In the genomic region with DNA sequence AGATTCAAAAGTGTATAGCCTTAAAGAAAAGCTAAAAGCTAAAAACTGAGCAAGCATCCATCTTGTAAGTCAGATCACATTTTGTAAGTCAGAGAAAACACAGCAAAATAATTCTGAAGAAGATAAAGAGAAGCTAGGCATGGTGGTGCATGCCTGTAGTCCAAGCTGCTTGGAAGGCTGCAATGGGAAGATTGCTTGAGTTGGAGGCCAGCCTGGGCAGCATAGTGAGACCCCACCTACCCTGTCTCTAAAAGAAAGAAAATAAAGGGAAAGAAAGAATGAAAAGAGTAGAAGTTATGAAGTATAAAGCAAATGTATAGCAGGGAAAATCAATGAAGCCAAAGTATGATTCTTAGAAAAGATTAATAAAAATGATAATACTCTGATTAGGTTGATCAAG, we compare ENCODE assay signal across 1 cellular context.
TF ChIP-seq lines count a peak whose summit lies in the region.

No MANE protein-coding gene starts in this region.

TF ChIP-seq in K562, 482 proteins besides CTCF, POLR2A, EP300 and RAD21:
- TF ChIP-seq, protein P1, sequence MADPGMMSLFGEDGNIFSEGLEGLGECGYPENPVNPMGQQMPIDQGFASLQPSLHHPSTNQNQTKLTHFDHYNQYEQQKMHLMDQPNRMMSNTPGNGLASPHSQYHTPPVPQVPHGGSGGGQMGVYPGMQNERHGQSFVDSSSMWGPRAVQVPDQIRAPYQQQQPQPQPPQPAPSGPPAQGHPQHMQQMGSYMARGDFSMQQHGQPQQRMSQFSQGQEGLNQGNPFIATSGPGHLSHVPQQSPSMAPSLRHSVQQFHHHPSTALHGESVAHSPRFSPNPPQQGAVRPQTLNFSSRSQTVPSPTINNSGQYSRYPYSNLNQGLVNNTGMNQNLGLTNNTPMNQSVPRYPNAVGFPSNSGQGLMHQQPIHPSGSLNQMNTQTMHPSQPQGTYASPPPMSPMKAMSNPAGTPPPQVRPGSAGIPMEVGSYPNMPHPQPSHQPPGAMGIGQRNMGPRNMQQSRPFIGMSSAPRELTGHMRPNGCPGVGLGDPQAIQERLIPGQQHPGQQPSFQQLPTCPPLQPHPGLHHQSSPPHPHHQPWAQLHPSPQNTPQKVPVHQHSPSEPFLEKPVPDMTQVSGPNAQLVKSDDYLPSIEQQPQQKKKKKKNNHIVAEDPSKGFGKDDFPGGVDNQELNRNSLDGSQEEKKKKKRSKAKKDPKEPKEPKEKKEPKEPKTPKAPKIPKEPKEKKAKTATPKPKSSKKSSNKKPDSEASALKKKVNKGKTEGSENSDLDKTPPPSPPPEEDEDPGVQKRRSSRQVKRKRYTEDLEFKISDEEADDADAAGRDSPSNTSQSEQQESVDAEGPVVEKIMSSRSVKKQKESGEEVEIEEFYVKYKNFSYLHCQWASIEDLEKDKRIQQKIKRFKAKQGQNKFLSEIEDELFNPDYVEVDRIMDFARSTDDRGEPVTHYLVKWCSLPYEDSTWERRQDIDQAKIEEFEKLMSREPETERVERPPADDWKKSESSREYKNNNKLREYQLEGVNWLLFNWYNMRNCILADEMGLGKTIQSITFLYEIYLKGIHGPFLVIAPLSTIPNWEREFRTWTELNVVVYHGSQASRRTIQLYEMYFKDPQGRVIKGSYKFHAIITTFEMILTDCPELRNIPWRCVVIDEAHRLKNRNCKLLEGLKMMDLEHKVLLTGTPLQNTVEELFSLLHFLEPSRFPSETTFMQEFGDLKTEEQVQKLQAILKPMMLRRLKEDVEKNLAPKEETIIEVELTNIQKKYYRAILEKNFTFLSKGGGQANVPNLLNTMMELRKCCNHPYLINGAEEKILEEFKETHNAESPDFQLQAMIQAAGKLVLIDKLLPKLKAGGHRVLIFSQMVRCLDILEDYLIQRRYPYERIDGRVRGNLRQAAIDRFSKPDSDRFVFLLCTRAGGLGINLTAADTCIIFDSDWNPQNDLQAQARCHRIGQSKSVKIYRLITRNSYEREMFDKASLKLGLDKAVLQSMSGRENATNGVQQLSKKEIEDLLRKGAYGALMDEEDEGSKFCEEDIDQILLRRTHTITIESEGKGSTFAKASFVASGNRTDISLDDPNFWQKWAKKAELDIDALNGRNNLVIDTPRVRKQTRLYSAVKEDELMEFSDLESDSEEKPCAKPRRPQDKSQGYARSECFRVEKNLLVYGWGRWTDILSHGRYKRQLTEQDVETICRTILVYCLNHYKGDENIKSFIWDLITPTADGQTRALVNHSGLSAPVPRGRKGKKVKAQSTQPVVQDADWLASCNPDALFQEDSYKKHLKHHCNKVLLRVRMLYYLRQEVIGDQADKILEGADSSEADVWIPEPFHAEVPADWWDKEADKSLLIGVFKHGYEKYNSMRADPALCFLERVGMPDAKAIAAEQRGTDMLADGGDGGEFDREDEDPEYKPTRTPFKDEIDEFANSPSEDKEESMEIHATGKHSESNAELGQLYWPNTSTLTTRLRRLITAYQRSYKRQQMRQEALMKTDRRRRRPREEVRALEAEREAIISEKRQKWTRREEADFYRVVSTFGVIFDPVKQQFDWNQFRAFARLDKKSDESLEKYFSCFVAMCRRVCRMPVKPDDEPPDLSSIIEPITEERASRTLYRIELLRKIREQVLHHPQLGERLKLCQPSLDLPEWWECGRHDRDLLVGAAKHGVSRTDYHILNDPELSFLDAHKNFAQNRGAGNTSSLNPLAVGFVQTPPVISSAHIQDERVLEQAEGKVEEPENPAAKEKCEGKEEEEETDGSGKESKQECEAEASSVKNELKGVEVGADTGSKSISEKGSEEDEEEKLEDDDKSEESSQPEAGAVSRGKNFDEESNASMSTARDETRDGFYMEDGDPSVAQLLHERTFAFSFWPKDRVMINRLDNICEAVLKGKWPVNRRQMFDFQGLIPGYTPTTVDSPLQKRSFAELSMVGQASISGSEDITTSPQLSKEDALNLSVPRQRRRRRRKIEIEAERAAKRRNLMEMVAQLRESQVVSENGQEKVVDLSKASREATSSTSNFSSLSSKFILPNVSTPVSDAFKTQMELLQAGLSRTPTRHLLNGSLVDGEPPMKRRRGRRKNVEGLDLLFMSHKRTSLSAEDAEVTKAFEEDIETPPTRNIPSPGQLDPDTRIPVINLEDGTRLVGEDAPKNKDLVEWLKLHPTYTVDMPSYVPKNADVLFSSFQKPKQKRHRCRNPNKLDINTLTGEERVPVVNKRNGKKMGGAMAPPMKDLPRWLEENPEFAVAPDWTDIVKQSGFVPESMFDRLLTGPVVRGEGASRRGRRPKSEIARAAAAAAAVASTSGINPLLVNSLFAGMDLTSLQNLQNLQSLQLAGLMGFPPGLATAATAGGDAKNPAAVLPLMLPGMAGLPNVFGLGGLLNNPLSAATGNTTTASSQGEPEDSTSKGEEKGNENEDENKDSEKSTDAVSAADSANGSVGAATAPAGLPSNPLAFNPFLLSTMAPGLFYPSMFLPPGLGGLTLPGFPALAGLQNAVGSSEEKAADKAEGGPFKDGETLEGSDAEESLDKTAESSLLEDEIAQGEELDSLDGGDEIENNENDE (IDR thresholded peaks at IDR 0.05; ENCODE audit: low read depth, low read length) = no peak
- TF ChIP-seq ZNF583 (CRISPR knock-in tag; IDR thresholded peaks at IDR 0.05) (no peak), ZNF121 (CRISPR knock-in tag; conservative IDR thresholded peaks at IDR 0.05) (peak; percentile 79), SRSF3 (IDR thresholded peaks at IDR 0.05; ENCODE audit: insufficient read depth, low read length) (no peak), ZNF146 (CRISPR knock-in tag; IDR thresholded peaks at IDR 0.05; ENCODE audit: unreplicated experiment) (no peak), WHSC1 (IDR thresholded peaks at IDR 0.05; ENCODE audit: low read length) (no peak), ZNF507 (tag; conservative IDR thresholded peaks at IDR 0.05) (no peak), RBM25 (IDR thresholded peaks at IDR 0.05; ENCODE audit: low read depth, low read length, severe bottlenecking) (peak; percentile 30), ARHGAP35 (IDR thresholded peaks at IDR 0.05; ENCODE audit: partially characterized antibody) (no peak), TAF7 (tag; IDR thresholded peaks at IDR 0.05) (no peak)
